ENCODE assay signal across 8 cellular contexts in the genomic region with DNA sequence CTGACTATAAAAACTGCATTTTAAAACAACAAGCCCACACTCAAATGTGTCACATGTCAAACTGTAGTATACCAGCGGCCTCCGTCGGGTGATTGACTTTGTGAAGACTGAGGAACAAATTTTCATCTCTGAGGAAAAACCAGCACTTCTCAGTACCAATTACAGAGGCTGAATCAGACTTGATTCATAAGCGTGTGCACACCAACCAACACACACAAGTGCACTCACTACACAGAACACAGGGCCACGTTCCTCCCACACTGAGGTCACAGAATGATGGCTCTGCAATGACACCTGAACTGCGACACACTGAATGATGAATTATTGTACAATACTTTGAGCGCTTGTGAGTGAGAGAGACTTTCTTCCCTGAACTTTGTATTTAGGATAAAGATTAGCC. TPM values are rescaled to one million over a fixed set of nuclear protein-coding genes. Genes with fewer than 3 reads are reported as not detected.
DNase-seq lines count a peak whose midpoint lies in the region; ATAC-seq and TF ChIP-seq lines count a peak whose summit lies in the region.

No MANE protein-coding gene starts in this region.

- H3K27me3 ChIP-seq in upper lobe of left lung: no peaks in the 10 kb centered on the region

- TF ChIP-seq CTCF in upper lobe of left lung (IDR thresholded peaks at IDR 0.05): no peak

- WGBS in upper lobe of left lung, 2 donors: 81 to 83% methylated on average over 7 of the region's 7 CpGs

- peak overlapping the region in 1 of 4 donors; percentile 60 for H3K27ac ChIP-seq in upper lobe of left lung

- H3K4me3 ChIP-seq in upper lobe of left lung: no peak overlapping the region

- H3K27me3 Mint-ChIP-seq in activated CD8-positive, alpha-beta memory T cell treated with anti-CD3 and anti-CD28 coated beads, Interleukin-2, amount 10 ng/mL, durations not matched to agents 7 days and 5 days: no peaks in the 10 kb centered on the region

- H3K36me3 ChIP-seq in upper lobe of left lung: peaks cover 0 to 23% (median 6%) of the 10 kb centered on the region in 4 donors

- H3K4me1 Mint-ChIP-seq in activated CD8-positive, alpha-beta memory T cell treated with anti-CD3 and anti-CD28 coated beads, Interleukin-2, amount 10 ng/mL, durations not matched to agents 7 days and 5 days: peaks cover 75% of the 10 kb centered on the region

- no peak for TF ChIP-seq POLR2A in upper lobe of left lung (IDR thresholded peaks at IDR 0.05)

- peaks cover 60% of the 10 kb centered on the region for H3K36me3 Mint-ChIP-seq in activated CD8-positive, alpha-beta memory T cell treated with anti-CD3 and anti-CD28 coated beads, Interleukin-2, amount 10 ng/mL, durations not matched to agents 7 days and 5 days

- peaks cover 20 to 32% (median 22%) of the 10 kb centered on the region in 4 donors for H3K4me1 ChIP-seq in upper lobe of left lung

- H3K9me3 ChIP-seq in upper lobe of left lung: no peaks in the 10 kb centered on the region

- CTCF ChIA-PET in activated CD8-positive, alpha-beta memory T cell treated with anti-CD3 and anti-CD28 coated beads, Interleukin-2, amount 10 ng/mL, durations not matched to agents 7 days and 5 days (lab: Charles Lee): no interaction called here

- H3K27ac Mint-ChIP-seq in activated CD8-positive, alpha-beta memory T cell treated with anti-CD3 and anti-CD28 coated beads, Interleukin-2, amount 10 ng/mL, durations not matched to agents 7 days and 5 days: peak overlapping the region; percentile 85

- DNase-seq in HK-2 (ENCODE audit: unreplicated experiment) (peak; percentile 38), head of caudate nucleus (peak in 25 of 42 donors; percentile 7 to 72 (median 31)), upper lobe of left lung (no peak), amniotic stem cell (lab: John Stamatoyannopoulos, UW) (no peak)
- DNase-seq in activated CD8-positive, alpha-beta memory T cell treated with anti-CD3 and anti-CD28 coated beads, Interleukin-2, amount 10 ng/mL, durations not matched to agents 7 days and 5 days: peak; percentile 60
- peak; percentile 10 for DNase-seq in stimulated activated CD8-positive, alpha-beta memory T cell treated with anti-CD3 and anti-CD28 coated beads, Interleukin-12 subunit alpha, Interleukin-12 subunit beta, amount 100 ng/mL, for 4 hours (ENCODE audit: low read depth)

- intact Hi-C loops in head of caudate nucleus (cut with DNase I): no loop called here

- H3K9me3 Mint-ChIP-seq in activated CD8-positive, alpha-beta memory T cell treated with anti-CD3 and anti-CD28 coated beads, Interleukin-2, amount 10 ng/mL, durations not matched to agents 7 days and 5 days (ENCODE audit: low read depth): no peaks in the 10 kb centered on the region

- no peak for TF ChIP-seq EP300 in upper lobe of left lung (IDR thresholded peaks at IDR 0.05)

- peak overlapping the region; percentile 29 for H3K4me3 Mint-ChIP-seq in activated CD8-positive, alpha-beta memory T cell treated with anti-CD3 and anti-CD28 coated beads, Interleukin-2, amount 10 ng/mL, durations not matched to agents 7 days and 5 days

- ATAC-seq in activated CD8-positive, alpha-beta memory T cell treated with anti-CD3 and anti-CD28 coated beads, Interleukin-2, amount 10 ng/mL, durations not matched to agents 7 days and 5 days: peak; percentile 47
- ATAC-seq in HG03097 (IDR thresholded peaks at IDR 0.05; ENCODE audit: low FRiP score, unreplicated experiment): no peak
- no peak for ATAC-seq in HG02852 (IDR thresholded peaks at IDR 0.05; ENCODE audit: unreplicated experiment)
- ATAC-seq in upper lobe of left lung (ENCODE audit: low FRiP score in 2 of 2): no peak

RNA-seq across cellular contexts. Expression of gene XPO6, which starts 29.6 kb away (rescaled TPM):
- 100 to 1,000 TPM; 204 to 267 TPM for total RNA-seq in activated CD8-positive, alpha-beta memory T cell treated with anti-CD3 and anti-CD28 coated beads, Interleukin-2, amount 10 ng/mL, durations not matched to agents 7 days and 5 days
- total RNA-seq in upper lobe of left lung: 100 to 1,000 TPM in 5 of 6 donors, 10 to 100 TPM in 1; 95.5 to 256 (median 129) TPM

Comparison
In these comparisons a context has a peak if more than half of its experiments do, and no peak if none do; other contexts are left out.
1. DNase-seq: peak in HK-2 (single experiment), activated CD8-positive, alpha-beta memory T cell treated with anti-CD3 and anti-CD28 coated beads, Interleukin-2, amount 10 ng/mL, durations not matched to agents 7 days and 5 days (single experiment), head of caudate nucleus (25 of 42) and stimulated activated CD8-positive, alpha-beta memory T cell treated with anti-CD3 and anti-CD28 coated beads, Interleukin-12 subunit alpha, Interleukin-12 subunit beta, amount 100 ng/mL, for 4 hours (single experiment); none in upper lobe of left lung (0 of 2) and amniotic stem cell (single experiment).